ENCODE assay signal across 8 cellular contexts in genomic region chr4:106715825-106716224, GRCh38.
"Had no signal": no experiment of that assay in that cellular context is flagged by ENCODE, and none has a peak within 500 bp of the region (broad histone marks: within the 10 kb centered on the region; RNA-seq: fewer than 3 reads in every experiment).

No MANE protein-coding gene starts in this region.

- H3K4me1 ChIP-seq: HAP-1 had no signal

- H3K4me3 Mint-ChIP-seq: GM23338, HFFc6 had no signal

- H2AFZ ChIP-seq: GM23338 had no signal

- H3K27ac Mint-ChIP-seq: GM23338, HFFc6 had no signal

- ATAC-seq: GM23338, HCT116 had no signal

- DNase-seq: GM23248, GOT3, H7, HCEC 1CT, HFFc6 had no signal

- H3K4me3 ChIP-seq: GM23248, GM23338, HAP-1 had no signal

- H3K4me2 ChIP-seq: GM23338 had no signal

- H3K4me1 Mint-ChIP-seq: GM23338 had no signal

- H3K36me3 ChIP-seq: HAP-1 had no signal

- H3K9me3 ChIP-seq: HAP-1 had no signal

- H3K9ac ChIP-seq: GM23248 had no signal
